Comparison of ENCODE assay signal across 11 cellular contexts in the genomic region with DNA sequence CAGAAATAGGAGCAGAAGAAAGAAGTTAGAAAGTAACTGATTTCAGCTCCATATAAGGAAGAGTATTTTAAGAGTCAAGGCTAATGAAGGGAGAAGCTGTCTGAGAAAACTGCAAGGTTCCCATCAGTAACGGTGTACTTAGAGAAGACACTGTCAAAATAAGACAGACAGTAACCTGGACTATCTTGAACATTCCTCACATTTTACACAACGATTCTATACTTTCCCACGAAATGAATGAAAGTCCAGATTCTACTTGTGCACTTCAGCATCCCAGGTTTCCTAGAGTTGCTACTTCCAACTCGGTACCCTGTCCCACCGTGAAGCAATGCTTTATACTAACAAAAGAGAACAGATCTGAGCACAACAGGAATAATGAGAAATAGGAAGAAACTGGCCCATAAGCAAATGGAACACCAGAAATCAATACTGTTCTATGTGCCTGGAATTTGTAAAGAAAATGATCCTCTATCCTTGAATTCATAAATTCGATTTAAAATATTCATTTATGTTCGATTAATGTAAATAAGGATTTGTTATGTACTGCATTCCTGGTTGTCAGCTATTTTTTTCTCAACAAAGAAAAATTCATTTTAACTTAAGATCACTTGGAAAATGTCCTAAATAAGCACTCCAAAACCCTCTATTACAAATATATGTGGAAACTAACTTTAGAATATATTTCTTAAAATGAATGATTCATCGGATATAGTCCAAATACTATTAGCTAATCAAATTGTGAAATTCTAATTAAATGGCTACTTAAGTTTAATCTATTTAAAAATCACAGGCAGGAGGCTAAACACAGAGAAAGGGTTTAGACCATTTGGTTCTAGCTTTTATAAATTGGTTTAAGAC. TPM values are rescaled to one million over a fixed set of nuclear protein-coding genes. Genes with fewer than 3 reads are reported as not detected.
DNase-seq lines count a peak whose midpoint lies in the region; ATAC-seq, FAIRE-seq and TF ChIP-seq lines count a peak whose summit lies in the region.
"Had no signal": no experiment of that assay in that cellular context is flagged by ENCODE, and none has a peak within 500 bp of the region (broad histone marks: within the 10 kb centered on the region; RNA-seq: fewer than 3 reads in every experiment).

No MANE protein-coding gene starts in this region.

- H2AFZ ChIP-seq in astrocyte (ENCODE audit: low read depth, low read length): no peak overlapping the region

- H3K27me3 ChIP-seq in HUES48 (ENCODE audit: control insufficient read depth, insufficient read depth, low read length): peaks cover 38% of the 10 kb centered on the region
- H3K27me3 ChIP-seq in astrocyte (ENCODE audit: insufficient read depth, low read length): peaks cover 11% of the 10 kb centered on the region
- H3K27me3 ChIP-seq in lower lobe of right lung (ENCODE audit: low read depth): peaks cover 10% of the 10 kb centered on the region
- H3K27me3 ChIP-seq in stomach smooth muscle (ENCODE audit: control insufficient read depth in 1 of 2, insufficient read depth in 2 of 2, low read length in 2 of 2): no peaks in the 10 kb centered on the region

- no peak overlapping the region for H3K27ac ChIP-seq in HUES48 (ENCODE audit: low read depth, low read length)
- no peak overlapping the region for H3K27ac ChIP-seq in astrocyte (ENCODE audit: low read depth, low read length)
- no peak overlapping the region for H3K27ac ChIP-seq in lower lobe of right lung
- peak overlapping the region; percentile 77 for H3K27ac ChIP-seq in stomach smooth muscle (ENCODE audit: low read length)
- H3K27ac ChIP-seq: epithelial cell of prostate had no signal

- ATAC-seq in lower lobe of right lung (no peak), HG02973 (IDR thresholded peaks at IDR 0.05; ENCODE audit: unreplicated experiment) (no peak)

- peak overlapping the region; percentile 92 for H3K4me3 Mint-ChIP-seq in astrocyte (ENCODE audit: unreplicated experiment)

- no peaks in the 10 kb centered on the region for H3K9me3 Mint-ChIP-seq in astrocyte (ENCODE audit: unreplicated experiment)

- H3K4me2 ChIP-seq in astrocyte (ENCODE audit: low read length): peak overlapping the region; percentile 94

- FAIRE-seq in astrocyte (lab: Jason Lieb, UNC): no peak
- FAIRE-seq: keratinocyte had no signal

- no peaks in the 10 kb centered on the region for H3K9me3 ChIP-seq in HUES48 (ENCODE audit: control insufficient read depth, insufficient read depth, low read length)
- no peaks in the 10 kb centered on the region for H3K9me3 ChIP-seq in astrocyte (ENCODE audit: insufficient read depth, low read depth, low read length)
- no peaks in the 10 kb centered on the region for H3K9me3 ChIP-seq in lower lobe of right lung
- no peaks in the 10 kb centered on the region for H3K9me3 ChIP-seq in stomach smooth muscle (ENCODE audit: control insufficient read depth in 2 of 2, low read length in 2 of 2)

- H3K36me3 Mint-ChIP-seq in astrocyte (ENCODE audit: low read depth, unreplicated experiment): no peaks in the 10 kb centered on the region

- no peak overlapping the region for H3K27ac Mint-ChIP-seq in astrocyte (ENCODE audit: unreplicated experiment)

- H3K9ac ChIP-seq in HUES48 (ENCODE audit: low read depth, low read length) (no peak overlapping the region), astrocyte (ENCODE audit: low read length) (no peak overlapping the region), stomach smooth muscle (ENCODE audit: low read length in 2 of 2) (peak overlapping the region; percentile 37 to 83)

- H3K79me2 ChIP-seq in astrocyte (ENCODE audit: insufficient read depth, low read length): no peaks in the 10 kb centered on the region

- H3K4me1 ChIP-seq in HUES48 (ENCODE audit: control insufficient read depth, insufficient read depth, low read length) (peaks cover 22% of the 10 kb centered on the region), astrocyte (ENCODE audit: insufficient read depth, low read length) (peaks cover 5% of the 10 kb centered on the region), lower lobe of right lung (peaks cover 14% of the 10 kb centered on the region), stomach smooth muscle (ENCODE audit: control insufficient read depth, insufficient read depth, low read length) (no peaks in the 10 kb centered on the region)

- H3K4me3 ChIP-seq in HUES48 (ENCODE audit: low read depth, low read length) (peak overlapping the region; percentile 55), astrocyte (ENCODE audit: insufficient read depth, low read depth, low read length) (peak overlapping the region; percentile 74), lower lobe of right lung (peak overlapping the region; percentile 66), stomach smooth muscle (ENCODE audit: low read length in 2 of 2) (peak overlapping the region; percentile 85 to 87)

- no peaks in the 10 kb centered on the region for H3K36me3 ChIP-seq in HUES48 (ENCODE audit: control insufficient read depth, insufficient read depth, low read length)
- no peaks in the 10 kb centered on the region for H3K36me3 ChIP-seq in astrocyte (ENCODE audit: insufficient read depth, low read length)
- no peaks in the 10 kb centered on the region for H3K36me3 ChIP-seq in lower lobe of right lung
- no peaks in the 10 kb centered on the region for H3K36me3 ChIP-seq in stomach smooth muscle (ENCODE audit: control insufficient read depth in 2 of 2, insufficient read depth in 2 of 2, low read length in 2 of 2)

- H4K20me1 ChIP-seq in astrocyte (ENCODE audit: insufficient read depth, low read length): no peaks in the 10 kb centered on the region

- intact Hi-C loops in lower lobe of right lung (cut with DNase I): no loop called here

- H3K27me3 Mint-ChIP-seq in astrocyte (ENCODE audit: low read depth, unreplicated experiment): no peaks in the 10 kb centered on the region

- no peak for TF ChIP-seq CTCF in astrocyte (IDR thresholded peaks at IDR 0.05; ENCODE audit: insufficient read depth, low read depth, low read length)
- no peak for TF ChIP-seq CTCF in lower lobe of right lung (IDR thresholded peaks at IDR 0.05)

- peaks cover 6% of the 10 kb centered on the region for H3K4me1 Mint-ChIP-seq in astrocyte (ENCODE audit: low read depth, unreplicated experiment)

- no peak for DNase-seq in astrocyte (ENCODE audit: low read depth)
- DNase-seq in lower lobe of right lung: no peak
- no peak for DNase-seq in NCI-H446 treated with DMSO at 0.1 percent for 48 hours (lab: John Stamatoyannopoulos, UW)
- no peak for DNase-seq in stimulated activated naive CD4-positive, alpha-beta T cell treated with Interleukin-2 at 50 U/mL for 16 hours (lab: John Stamatoyannopoulos, UW)
- DNase-seq: NCI-H146, T-helper 9 cell had no signal

RNA-seq across cellular contexts. Expression of gene C3orf70, which starts 1.5 kb away (rescaled TPM):
- total RNA-seq in astrocyte (5.7 and 8.2 TPM in 2 replicates), lower lobe of right lung (3.2 TPM)

Comparison
In these comparisons a context has a peak if more than half of its experiments do, and no peak if none do; other contexts are left out.
1. H3K9ac ChIP-seq: peak in stomach smooth muscle (2 of 2); none in HUES48 (single experiment) and astrocyte (single experiment).
2. Peak in every context shown above with its lines, with median percentiles within 50 percentile points of each other: H3K4me3 ChIP-seq.